Comparison of ENCODE assay signal across 19 cellular contexts in the genomic region with DNA sequence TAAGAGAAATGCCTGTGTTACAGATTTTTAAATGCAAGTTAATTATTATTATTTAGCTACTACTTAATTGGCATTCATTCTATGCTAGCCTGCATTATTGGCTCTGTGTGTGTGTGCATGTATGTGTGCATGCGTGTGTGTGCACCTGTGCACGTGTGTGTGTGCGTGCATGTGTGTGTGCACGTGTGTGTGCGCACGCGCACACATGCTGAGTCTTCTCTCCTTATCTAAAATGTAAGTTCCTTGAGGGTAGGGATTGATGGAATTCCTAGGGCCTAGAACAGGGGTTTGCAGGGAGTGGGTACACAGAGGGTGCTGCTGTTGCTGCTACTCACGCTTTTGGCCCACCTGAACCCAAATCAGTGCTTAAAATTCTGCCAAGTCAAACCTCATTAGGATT. TPM values are rescaled to one million over a fixed set of nuclear protein-coding genes. Genes with fewer than 3 reads are reported as not detected.
DNase-seq lines count a peak whose midpoint lies in the region; ATAC-seq, FAIRE-seq and TF ChIP-seq lines count a peak whose summit lies in the region.
"Had no signal": no experiment of that assay in that cellular context is flagged by ENCODE, and none has a peak within 500 bp of the region (broad histone marks: within the 10 kb centered on the region; RNA-seq: fewer than 3 reads in every experiment).

No MANE protein-coding gene starts in this region.

- H3K9me3 ChIP-seq in HUES64 (ENCODE audit: insufficient read depth, low read depth, low read length) = no peaks in the 10 kb centered on the region
- no peaks in the 10 kb centered on the region for H3K9me3 ChIP-seq in H1 (ENCODE audit: insufficient read depth in 2 of 2, low read depth in 1 of 2, low read length in 1 of 2)
- H3K9me3 ChIP-seq in psoas muscle = no peaks in the 10 kb centered on the region
- H3K9me3 ChIP-seq: esophagus squamous epithelium, SK-N-SH had no signal

- no peak overlapping the region for H3K23ac ChIP-seq in H1 (ENCODE audit: insufficient read length)

- no peak overlapping the region for H2BK15ac ChIP-seq in H1 (ENCODE audit: low read length)

- no peak for TF ChIP-seq RAD21 in H1 (IDR thresholded peaks at IDR 0.05 in 1 of 2, conservative IDR thresholded peaks at IDR 0.05 in 1 of 2; ENCODE audit: low read depth in 2 of 2, low read length in 2 of 2)

- H3K4me3 ChIP-seq in HUES64 (ENCODE audit: low read length) (no peak overlapping the region), H1 (ENCODE audit: extremely low read depth in 1 of 4, insufficient read depth in 2 of 4, low read depth in 3 of 4, low read length in 4 of 4) (no peak overlapping the region), psoas muscle (no peak overlapping the region)
- H3K4me3 ChIP-seq: esophagus squamous epithelium had no signal

- no peak overlapping the region for H2AFZ ChIP-seq in H1 (ENCODE audit: low read length)

- H3K27me3 Mint-ChIP-seq in T-helper 2 cell treated with Interferon-gamma antibody and Interleukin-4, amounts not matched to agents 5 μg/mL and 100 μg/mL, for 36 hours (ENCODE audit: low read depth) = no peaks in the 10 kb centered on the region
- H3K27me3 Mint-ChIP-seq in osteocyte (ENCODE audit: unreplicated experiment) = no peaks in the 10 kb centered on the region
- no peaks in the 10 kb centered on the region for H3K27me3 Mint-ChIP-seq in activated CD4-positive, alpha-beta T cell treated with anti-CD3 and anti-CD28 coated beads, Interleukin-2, amount 10 ng/mL, durations not matched to agents 7 days and 5 days
- H3K27me3 Mint-ChIP-seq: activated naive CD4-positive, alpha-beta T cell treated with anti-CD3 and anti-CD28 coated beads, Interleukin-2, amount 50 U/mL, for 24 hours had no signal

- H3K4me3 Mint-ChIP-seq in T-helper 2 cell treated with Interferon-gamma antibody and Interleukin-4, amounts not matched to agents 5 μg/mL and 100 μg/mL, for 36 hours = no peak overlapping the region
- no peak overlapping the region for H3K4me3 Mint-ChIP-seq in osteocyte (ENCODE audit: unreplicated experiment)
- H3K4me3 Mint-ChIP-seq in activated CD4-positive, alpha-beta T cell treated with anti-CD3 and anti-CD28 coated beads, Interleukin-2, amount 10 ng/mL, durations not matched to agents 7 days and 5 days = no peak overlapping the region
- H3K4me3 Mint-ChIP-seq: activated naive CD4-positive, alpha-beta T cell treated with anti-CD3 and anti-CD28 coated beads, Interleukin-2, amount 50 U/mL, for 24 hours; mesothelial cell of epicardium; type B pancreatic cell had no signal

- no peak for FAIRE-seq in H1 (lab: Jason Lieb, UNC)

- no peaks in the 10 kb centered on the region for H3K79me1 ChIP-seq in H1 (ENCODE audit: low read depth, low read length)

- H3K27ac ChIP-seq in HUES64 (ENCODE audit: low read depth, low read length) (peak overlapping the region; percentile 22; the same call in 1 of the 2 replicates), H1 (ENCODE audit: low read depth, low read length) (no peak overlapping the region), psoas muscle (no peak overlapping the region)
- H3K27ac ChIP-seq: esophagus squamous epithelium, HL-60 had no signal

- no peak overlapping the region for H4K8ac ChIP-seq in H1 (ENCODE audit: extremely low read depth, insufficient read depth, low read length)

- no peaks in the 10 kb centered on the region for H3K9me3 Mint-ChIP-seq in T-helper 2 cell treated with Interferon-gamma antibody and Interleukin-4, amounts not matched to agents 5 μg/mL and 100 μg/mL, for 36 hours
- H3K9me3 Mint-ChIP-seq in osteocyte (ENCODE audit: unreplicated experiment) = no peaks in the 10 kb centered on the region
- peaks cover 2% of the 10 kb centered on the region for H3K9me3 Mint-ChIP-seq in activated CD4-positive, alpha-beta T cell treated with anti-CD3 and anti-CD28 coated beads, Interleukin-2, amount 10 ng/mL, durations not matched to agents 7 days and 5 days
- H3K9me3 Mint-ChIP-seq: activated naive CD4-positive, alpha-beta T cell treated with anti-CD3 and anti-CD28 coated beads, Interleukin-2, amount 50 U/mL, for 24 hours; mesothelial cell of epicardium; type B pancreatic cell had no signal

- no peak overlapping the region for H3K4ac ChIP-seq in H1 (replicated peaks; ENCODE audit: insufficient read length, low read depth, low read length)

- H3K14ac ChIP-seq in H1 (ENCODE audit: insufficient read length) = no peak overlapping the region

- TF ChIP-seq POLR2A in H1 (IDR thresholded peaks at IDR 0.05; ENCODE audit: control extremely low read depth in 1 of 2, low read depth in 2 of 2, low read length in 2 of 2) = no peak

- ATAC-seq in activated CD4-positive, CD25-positive, alpha-beta regulatory T cell treated with anti-CD3 and anti-CD28 coated beads, Interleukin-2, amount 50 U/mL, for 24 hours = no peak
- ATAC-seq in psoas muscle = no peak
- ATAC-seq: Panc1 had no signal

- H2BK20ac ChIP-seq in H1 (ENCODE audit: low read length) = no peak overlapping the region

- TF ChIP-seq EP300 in H1 (IDR thresholded peaks at IDR 0.05; ENCODE audit: borderline replicate concordance in 1 of 2, low read depth in 2 of 2, low read length in 2 of 2) = no peak

- H3K18ac ChIP-seq in H1 (ENCODE audit: extremely low read depth, low read length) = no peak overlapping the region

- H3K27me3 ChIP-seq in HUES64 (ENCODE audit: insufficient read depth, low read length) (no peaks in the 10 kb centered on the region; the same call in 1 of the 2 replicates), H1 (replicated peaks in 1 of 4; ENCODE audit: control insufficient read depth in 3 of 4, extremely low read depth in 1 of 4, insufficient read depth in 3 of 4, low read length in 3 of 4) (no peaks in the 10 kb centered on the region; a peak in 1 of 7 replicates), psoas muscle (ENCODE audit: insufficient read depth in 3 of 3, low read length in 2 of 3) (no peaks in the 10 kb centered on the region)
- H3K27me3 ChIP-seq: esophagus squamous epithelium had no signal

- H3K4me2 ChIP-seq in H1 (ENCODE audit: insufficient read depth in 1 of 2, low read depth in 2 of 2, low read length in 2 of 2) = no peak overlapping the region

- H3K79me2 ChIP-seq in H1 (ENCODE audit: control insufficient read depth in 1 of 2, insufficient read depth in 2 of 2, low read length in 2 of 2) = no peaks in the 10 kb centered on the region

- WGBS in HUES64 = 94% methylated on average over 8 of the region's 8 CpGs
- WGBS in H1 (ENCODE audit: extremely low coverage in 1 of 2, insufficient coverage in 1 of 2, insufficient read length in 1 of 2, insufficient replicate concordance in 2 of 2, low coverage in 1 of 2, low lambda C conversion rate in 2 of 2, missing lambda C conversion rate in 1 of 2), 2 experiments = 88% methylated on average over 8 of the region's 8 CpGs; no CpG with 5 or more reads in 1 of the 2 experiments
- WGBS in psoas muscle, 3 donors = 93 to 98% (median 98%) methylated on average over 8 of the region's 8 CpGs

- POLR2A ChIA-PET in H1 (lab: Charles Lee; ENCODE audit: partially characterized antibody) = no interaction called here
- POLR2A ChIA-PET in activated CD4-positive, alpha-beta T cell treated with anti-CD3 and anti-CD28 coated beads, Interleukin-2, amount 10 ng/mL, durations not matched to agents 7 days and 5 days (lab: Charles Lee) = no interaction called here

- TF ChIP-seq CTCF in H1 (IDR thresholded peaks at IDR 0.05; ENCODE audit: control extremely low read depth in 1 of 3, insufficient read depth in 1 of 3, low read depth in 1 of 3, low read length in 3 of 3) = no peak
- TF ChIP-seq CTCF in osteocyte (IDR thresholded peaks at IDR 0.05) = no peak
- TF ChIP-seq CTCF in psoas muscle (IDR thresholded peaks at IDR 0.05) = no peak

- intact Hi-C loops in psoas muscle (cut with DNase I) = no loop called here

- H3K27ac Mint-ChIP-seq in T-helper 2 cell treated with Interferon-gamma antibody and Interleukin-4, amounts not matched to agents 5 μg/mL and 100 μg/mL, for 36 hours = peak overlapping the region; percentile 43
- peak overlapping the region; percentile 35 for H3K27ac Mint-ChIP-seq in osteocyte (ENCODE audit: unreplicated experiment)
- H3K27ac Mint-ChIP-seq in activated CD4-positive, alpha-beta T cell treated with anti-CD3 and anti-CD28 coated beads, Interleukin-2, amount 10 ng/mL, durations not matched to agents 7 days and 5 days = no peak overlapping the region
- H3K27ac Mint-ChIP-seq: mesothelial cell of epicardium had no signal

- no peaks in the 10 kb centered on the region for H4K20me1 ChIP-seq in H1 (replicated peaks in 1 of 2; ENCODE audit: control insufficient read depth in 1 of 2, insufficient read depth in 2 of 2, low read length in 2 of 2)

- no peak overlapping the region for H4K91ac ChIP-seq in H1 (replicated peaks; ENCODE audit: insufficient read length, low read length)

- H2BK5ac ChIP-seq in H1 (ENCODE audit: low read depth, low read length) = 0 out of 2 replicates have a peak overlapping the region, but pooled peaks have one; percentile 19

- DNase-seq in T-helper 2 cell treated with Interferon-gamma antibody and Interleukin-4, amounts not matched to agents 5 μg/mL and 100 μg/mL, for 36 hours (ENCODE audit: low spot score) = no peak
- DNase-seq in T-helper 2 cell (no peak), H1 (ENCODE audit: low read depth in 1 of 2, low spot score in 2 of 2) (no peak), osteocyte (ENCODE audit: extremely low spot score, unreplicated experiment) (no peak), psoas muscle (no peak)
- no peak for DNase-seq in activated CD4-positive, alpha-beta T cell treated with anti-CD3 and anti-CD28 coated beads, Interleukin-2, amount 10 ng/mL, durations not matched to agents 7 days and 5 days
- DNase-seq: esophagus squamous epithelium, glutamatergic neuron, NCI-H1105, NCI-H2171, NCI-H82, SK-N-SH had no signal

- H3K9ac ChIP-seq in HUES64 (ENCODE audit: low read depth, low read length) = no peak overlapping the region
- H3K9ac ChIP-seq in H1 (replicated peaks in 1 of 4; ENCODE audit: extremely low read depth in 1 of 4, low read depth in 3 of 4, low read length in 3 of 4) = no peak overlapping the region
- H3K9ac ChIP-seq: SK-N-SH had no signal

- no peak overlapping the region for H3K56ac ChIP-seq in H1 (replicated peaks; ENCODE audit: insufficient read length, low read depth, low read length)

- H2AK5ac ChIP-seq in H1 (ENCODE audit: low read depth, low read length) = no peak overlapping the region; the same call in 1 of the 2 replicates

- peaks cover 33% of the 10 kb centered on the region for H3K4me1 Mint-ChIP-seq in T-helper 2 cell treated with Interferon-gamma antibody and Interleukin-4, amounts not matched to agents 5 μg/mL and 100 μg/mL, for 36 hours (ENCODE audit: low read depth)
- H3K4me1 Mint-ChIP-seq in osteocyte (ENCODE audit: unreplicated experiment) = peaks cover 29% of the 10 kb centered on the region
- H3K4me1 Mint-ChIP-seq in activated CD4-positive, alpha-beta T cell treated with anti-CD3 and anti-CD28 coated beads, Interleukin-2, amount 10 ng/mL, durations not matched to agents 7 days and 5 days = peaks cover 40% of the 10 kb centered on the region

- CTCF ChIA-PET in H1 (lab: Charles Lee; ENCODE audit: partially characterized antibody) = interaction anchor here (0.9 to 1.9 kb wide), 2 partner anchors 34 to 802 kb away, joined by 3 to 7 read pairs; no protein-coding TSS in a partner anchor
- CTCF ChIA-PET in activated CD4-positive, alpha-beta T cell treated with anti-CD3 and anti-CD28 coated beads, Interleukin-2, amount 10 ng/mL, durations not matched to agents 7 days and 5 days (lab: Charles Lee) = interaction anchor here (1.4 to 1.9 kb wide), 2 partner anchors 40 to 45 kb away, joined by 3 to 4 read pairs; a partner anchor contains a TSS

- H3K23me2 ChIP-seq in H1 (ENCODE audit: low read depth, low read length) = no peaks in the 10 kb centered on the region

- H2BK120ac ChIP-seq in H1 (replicated peaks; ENCODE audit: low read depth, low read length) = no peak overlapping the region

- H2BK12ac ChIP-seq in H1 (ENCODE audit: low read depth, low read length) = 0 out of 2 replicates have a peak overlapping the region, but pooled peaks have one; percentile 64

- H3K36me3 Mint-ChIP-seq in T-helper 2 cell treated with Interferon-gamma antibody and Interleukin-4, amounts not matched to agents 5 μg/mL and 100 μg/mL, for 36 hours (ENCODE audit: low read depth) = peaks cover 40% of the 10 kb centered on the region
- H3K36me3 Mint-ChIP-seq in osteocyte (ENCODE audit: unreplicated experiment) = no peaks in the 10 kb centered on the region
- peaks cover 37% of the 10 kb centered on the region for H3K36me3 Mint-ChIP-seq in activated CD4-positive, alpha-beta T cell treated with anti-CD3 and anti-CD28 coated beads, Interleukin-2, amount 10 ng/mL, durations not matched to agents 7 days and 5 days (ENCODE audit: low read depth)
- H3K36me3 Mint-ChIP-seq: mesothelial cell of epicardium had no signal

- H3K4me1 ChIP-seq in HUES64 (ENCODE audit: insufficient read depth, low read length) = peaks cover 23% of the 10 kb centered on the region
- peaks cover 4 to 9% (median 8%) of the 10 kb centered on the region in 4 experiments; a peak in 6 of 7 replicates for H3K4me1 ChIP-seq in H1 (replicated peaks in 1 of 4; ENCODE audit: control insufficient read depth in 3 of 4, insufficient read depth in 4 of 4, low read length in 3 of 4)
- H3K4me1 ChIP-seq in psoas muscle = no peaks in the 10 kb centered on the region

- no peak overlapping the region for H4K5ac ChIP-seq in H1 (ENCODE audit: insufficient read length, low read depth, low read length)

- H3K36me3 ChIP-seq in HUES64 (ENCODE audit: insufficient read depth, low read length) (no peaks in the 10 kb centered on the region), H1 (ENCODE audit: control insufficient read depth in 2 of 4, insufficient read depth in 4 of 4, low read length in 3 of 4) (no peaks in the 10 kb centered on the region), psoas muscle (ENCODE audit: insufficient read depth in 1 of 2, low read depth in 1 of 2) (no peaks in the 10 kb centered on the region)
- H3K36me3 ChIP-seq: esophagus squamous epithelium had no signal

RNA-seq across cellular contexts. Expression of a gene that starts 43.8 kb away (rescaled TPM):
- polyA plus RNA-seq in HUES64 (2013, experiment 1 of 2) = 6.4 TPM
- 9.9 TPM for polyA plus RNA-seq in HUES64 (2013, experiment 2 of 2)
- 12.0 and 12.8 TPM in 2 replicates for total RNA-seq in H1 (2021; fragmentation: NEBNext Ultra II Directional; extraction: Animal tissue kit (Norgen Biotek cat#: 25700))
- polyA plus RNA-seq in H1 (2011; rRNA removed) (3.6 and 5.7 TPM in 2 replicates), psoas muscle (10 to 100 TPM in 1 of 3 donors, 1 to 10 TPM in 2; 9.0 to 11.0 (median 10.0) TPM)
- polyA plus RNA-seq in H1 (2011; cell fraction: cytosol; rRNA removed) = 5.1 TPM
- polyA plus RNA-seq in H1 (2011; cell fraction: nucleus; rRNA removed) = 6.5 TPM
- polyA plus RNA-seq in H1 (2012, experiment 1 of 2) = 2.8 to 5.6 TPM (median 3.9 TPM) in 4 replicates
- polyA plus RNA-seq in H1 (2012, experiment 2 of 2) = 1.6 TPM
- 4.9 TPM for polyA plus RNA-seq in H1 (2013, experiment 1 of 2)
- polyA plus RNA-seq in H1 (2013, experiment 2 of 2) = 4.8 TPM
- polyA minus RNA-seq in H1 (2011; rRNA and poly(A)+ RNA removed) = 10.0 and 13.9 TPM in 2 replicates
- polyA minus RNA-seq in H1 (2011; cell fraction: cytosol; rRNA and poly(A)+ RNA removed) = 5.9 TPM
- 5.2 TPM for polyA minus RNA-seq in H1 (2011; cell fraction: nucleus; rRNA and poly(A)+ RNA removed)
- total RNA-seq in osteocyte (8.8 and 10.3 TPM in 2 replicates), psoas muscle (10 to 100 TPM; 11.2 to 15.7 (median 12.8) TPM)
- 10 to 100 TPM; 42.7 to 47.7 TPM for total RNA-seq in activated CD4-positive, alpha-beta T cell treated with anti-CD3 and anti-CD28 coated beads, Interleukin-2, amount 10 ng/mL, durations not matched to agents 7 days and 5 days
